In the genomic region with DNA sequence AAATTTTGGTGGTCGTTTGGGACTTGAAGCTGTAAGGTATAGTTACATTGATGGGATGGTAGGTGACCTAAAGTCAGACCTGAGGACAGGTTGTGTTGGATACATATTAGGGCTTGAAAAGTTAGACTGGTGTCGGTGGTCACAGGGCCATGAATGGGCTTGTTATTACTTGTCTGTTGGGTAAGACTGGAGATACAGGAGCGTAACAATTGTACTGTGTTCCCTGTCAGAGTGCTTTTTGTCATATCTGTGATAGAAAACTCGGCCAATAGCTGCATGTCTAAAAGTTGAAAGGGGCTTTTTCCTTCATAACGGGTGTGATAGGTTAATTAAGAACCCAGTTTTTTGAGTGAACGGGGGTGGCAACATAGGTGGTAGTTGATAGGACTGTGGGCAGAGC, we compare ENCODE assay signal across 23 cellular contexts. TPM values are rescaled to one million over a fixed set of nuclear protein-coding genes. Genes with fewer than 3 reads are reported as not detected.
DNase-seq lines count a peak whose midpoint lies in the region; ATAC-seq and TF ChIP-seq lines count a peak whose summit lies in the region.
"Had no signal": no experiment of that assay in that cellular context is flagged by ENCODE, and none has a peak within 500 bp of the region (broad histone marks: within the 10 kb centered on the region; RNA-seq: fewer than 3 reads in every experiment).

No MANE protein-coding gene starts in this region.

- TF ChIP-seq CTCF in epithelial cell of esophagus (IDR thresholded peaks at IDR 0.05; ENCODE audit: insufficient read depth, low read depth, low read length, missing control alignments) (no peak), osteocyte (IDR thresholded peaks at IDR 0.05) (no peak)

- ATAC-seq in GM19023 (IDR thresholded peaks at IDR 0.05; ENCODE audit: unreplicated experiment), result no peak
- ATAC-seq: GM12878 had no signal

- H3K4me3 Mint-ChIP-seq in osteocyte (ENCODE audit: unreplicated experiment), result no peak overlapping the region
- H3K4me3 Mint-ChIP-seq: CD14-positive monocyte; CD4-positive, alpha-beta memory T cell; CD4-positive, CD25-positive, alpha-beta regulatory T cell; CD8-positive, alpha-beta memory T cell had no signal

- H3K4me1 Mint-ChIP-seq in osteocyte (ENCODE audit: unreplicated experiment), result no peaks in the 10 kb centered on the region
- H3K4me1 Mint-ChIP-seq: CD14-positive monocyte; CD4-positive, alpha-beta memory T cell; CD4-positive, CD25-positive, alpha-beta regulatory T cell; CD8-positive, alpha-beta memory T cell had no signal

- in situ Hi-C loops in SK-MEL-5 (cut with HindIII; ENCODE audit: low pct_unique_long_range_greater_than_20kb, low sequenced_read_pairs), result no loop called here

- H3K9me3 Mint-ChIP-seq in osteocyte (ENCODE audit: unreplicated experiment), result peaks cover 32% of the 10 kb centered on the region

- no peak overlapping the region for H3K4me3 ChIP-seq in epithelial cell of esophagus (ENCODE audit: low read length)
- H3K4me3 ChIP-seq: BLaER1, GM12878 had no signal

- H3K36me3 Mint-ChIP-seq in osteocyte (ENCODE audit: unreplicated experiment), result peaks cover 11% of the 10 kb centered on the region

- DNase-seq in SK-MEL-5 (ENCODE audit: low read depth, low spot score), result peak; percentile 34
- peak; percentile 45 for DNase-seq in epithelial cell of esophagus (ENCODE audit: low read depth)
- DNase-seq in pons (ENCODE audit: low spot score), result peak; percentile 64
- DNase-seq in osteocyte (ENCODE audit: extremely low spot score, unreplicated experiment), result no peak
- DNase-seq: 8988T; ACHN; BE2C; C1 segment of cervical spinal cord; CD4-positive, alpha-beta memory T cell; CD4-positive, CD25-positive, alpha-beta regulatory T cell; CD8-positive, alpha-beta memory T cell; COR-L47; DMS 273 treated with DMSO at 0.1 percent for 48 hours; DMS153; DMS53; DMS79; DND-41; EL; GDM1 had no signal

- H3K27ac Mint-ChIP-seq in osteocyte (ENCODE audit: unreplicated experiment), result no peak overlapping the region
- H3K27ac Mint-ChIP-seq: CD14-positive monocyte; CD4-positive, alpha-beta memory T cell; CD4-positive, CD25-positive, alpha-beta regulatory T cell; CD8-positive, alpha-beta memory T cell had no signal

- no peaks in the 10 kb centered on the region for H3K27me3 Mint-ChIP-seq in osteocyte (ENCODE audit: unreplicated experiment)
- H3K27me3 Mint-ChIP-seq: CD4-positive, CD25-positive, alpha-beta regulatory T cell had no signal

RNA-seq across cellular contexts. Expression of a gene that starts 13.5 kb away (rescaled TPM):
- 3.1 and 3.5 TPM in 2 replicates for total RNA-seq in SK-MEL-5 (2014; rRNA removed; shearing (Covaris generic))
- polyA plus RNA-seq in SK-MEL-5 (2015; cell fraction: cytosol; rRNA removed), result 3.2 and 4.9 TPM in 2 replicates
- 1.5 and 2.2 TPM in 2 replicates for polyA plus RNA-seq in SK-MEL-5 (2015; cell fraction: nucleus; rRNA removed)
- 35.0 and 40.9 TPM in 2 replicates for total RNA-seq in osteocyte
- total RNA-seq: CD4-positive, alpha-beta memory T cell; CD4-positive, CD25-positive, alpha-beta regulatory T cell had no signal
- polyA plus RNA-seq: CD14-positive monocyte; CD4-positive, alpha-beta memory T cell; CD4-positive, CD25-positive, alpha-beta regulatory T cell; CD8-positive, alpha-beta memory T cell had no signal
